Comparison of ENCODE assay signal across 27 cellular contexts in genomic region chrX:153491351-153492152, GRCh38. TPM values are rescaled to one million over a fixed set of nuclear protein-coding genes. Genes with fewer than 3 reads are reported as not detected.
A peak's percentile ranks its signal among the peaks of the same experiment; 100 is the strongest.
DNase-seq lines count a peak whose midpoint lies in the region; ATAC-seq and TF ChIP-seq lines count a peak whose summit lies in the region.
"Had no signal": no experiment of that assay in that cellular context is flagged by ENCODE, and none has a peak within 500 bp of the region (broad histone marks: within the 10 kb centered on the region; RNA-seq: fewer than 3 reads in every experiment).

No MANE protein-coding gene starts in this region.

- no peak overlapping the region for H3K27ac Mint-ChIP-seq in endodermal cell
- peak overlapping the region; percentile 82 to 90 (median 86) for H3K27ac Mint-ChIP-seq in nephron
- H3K27ac Mint-ChIP-seq in T-cell = no peak overlapping the region
- H3K27ac Mint-ChIP-seq in type B pancreatic cell = no peak overlapping the region
- H3K27ac Mint-ChIP-seq: activated T-cell treated with anti-CD3 and anti-CD28 coated beads, Interleukin-2, amount 50 U/mL, for 24 hours; natural killer cell treated with Interleukin-12 subunit alpha and Interleukin-12 subunit beta and Interleukin-15 and Interleukin-18, amount 100 ng/mL, for 72 hours had no signal

- H3K9me3 Mint-ChIP-seq in endodermal cell (peaks cover 50% of the 10 kb centered on the region), nephron (peaks cover 6% of the 10 kb centered on the region), T-cell (no peaks in the 10 kb centered on the region), type B pancreatic cell (no peaks in the 10 kb centered on the region)
- H3K9me3 Mint-ChIP-seq: activated T-cell treated with anti-CD3 and anti-CD28 coated beads, Interleukin-2, amount 50 U/mL, for 24 hours; central memory CD8-positive, alpha-beta T cell; natural killer cell treated with Interleukin-12 subunit alpha and Interleukin-12 subunit beta and Interleukin-15 and Interleukin-18, amount 100 ng/mL, for 72 hours had no signal

- peaks cover under 1% of the 10 kb centered on the region for H3K27me3 Mint-ChIP-seq in endodermal cell (ENCODE audit: insufficient read depth)
- no peaks in the 10 kb centered on the region for H3K27me3 Mint-ChIP-seq in nephron (ENCODE audit: low read depth)
- peaks cover 2 to 4% of the 10 kb centered on the region in 2 donors for H3K27me3 Mint-ChIP-seq in T-cell
- no peaks in the 10 kb centered on the region for H3K27me3 Mint-ChIP-seq in type B pancreatic cell
- H3K27me3 Mint-ChIP-seq: central memory CD8-positive, alpha-beta T cell had no signal

- H3K4me3 Mint-ChIP-seq in endodermal cell = no peak overlapping the region
- peak overlapping the region in 1 of 3 experiments; percentile 23 for H3K4me3 Mint-ChIP-seq in nephron
- no peak overlapping the region for H3K4me3 Mint-ChIP-seq in T-cell
- no peak overlapping the region for H3K4me3 Mint-ChIP-seq in type B pancreatic cell
- H3K4me3 Mint-ChIP-seq: activated T-cell treated with anti-CD3 and anti-CD28 coated beads, Interleukin-2, amount 50 U/mL, for 24 hours; central memory CD8-positive, alpha-beta T cell; natural killer cell treated with Interleukin-12 subunit alpha and Interleukin-12 subunit beta and Interleukin-15 and Interleukin-18, amount 100 ng/mL, for 72 hours had no signal

- intact Hi-C loops in right cardiac atrium (cut with DNase I) (no loop called here), Right ventricle myocardium superior (cut with DNase I) (no loop called here)

- DNase-seq in right cardiac atrium = no peak
- no peak for DNase-seq in Right ventricle myocardium superior
- DNase-seq in endodermal cell = peak; percentile 56
- no peak for DNase-seq in T1000 (lab: John Stamatoyannopoulos, UW)
- no peak for DNase-seq in COR-L47 (lab: John Stamatoyannopoulos, UW)
- DNase-seq in T-cell = no peak
- no peak for DNase-seq in type B pancreatic cell (ENCODE audit: extremely low spot score, unreplicated experiment)
- DNase-seq: activated CD4-positive, CD25-positive, alpha-beta regulatory T cell treated with anti-CD3 and anti-CD28 coated beads, Interleukin-2, amount 50 U/mL, for 72 hours; activated naive CD4-positive, alpha-beta T cell treated with anti-CD3 and anti-CD28 coated beads, Interleukin-2, amount 50 U/mL, for 16 hours; activated T-cell treated with anti-CD3 and anti-CD28 coated beads, Interleukin-2, amount 50 U/mL, for 24 hours; aorta; C1 segment of cervical spinal cord; gastrocnemius medialis; MM.1S; NCI-H226; stimulated activated CD4-positive, alpha-beta T cell treated with anti-CD3 and anti-CD28 coated beads, Interleukin-4, amount 100 ng/mL, for 24 hours; stomach had no signal

- CTCF ChIA-PET in T-cell (lab: Charles Lee) = no interaction called here

- H3K4me1 Mint-ChIP-seq in endodermal cell (no peaks in the 10 kb centered on the region), nephron (peaks cover 10% of the 10 kb centered on the region), T-cell (no peaks in the 10 kb centered on the region), type B pancreatic cell (ENCODE audit: unreplicated experiment) (peaks cover 5% of the 10 kb centered on the region)
- H3K4me1 Mint-ChIP-seq: central memory CD8-positive, alpha-beta T cell had no signal

- H3K4me1 ChIP-seq in right cardiac atrium (ENCODE audit: control insufficient read depth, insufficient read depth, low read length) = peaks cover 1% of the 10 kb centered on the region
- no peaks in the 10 kb centered on the region for H3K4me1 ChIP-seq in endodermal cell (ENCODE audit: control insufficient read depth, insufficient read depth, low read length)
- H3K4me1 ChIP-seq: gastrocnemius medialis, prostate gland had no signal

- H3K36me3 Mint-ChIP-seq in endodermal cell (ENCODE audit: low read depth) (no peaks in the 10 kb centered on the region), nephron (ENCODE audit: low read depth) (no peaks in the 10 kb centered on the region), T-cell (no peaks in the 10 kb centered on the region), type B pancreatic cell (no peaks in the 10 kb centered on the region)
- H3K36me3 Mint-ChIP-seq: natural killer cell treated with Interleukin-12 subunit alpha and Interleukin-12 subunit beta and Interleukin-15 and Interleukin-18, amount 100 ng/mL, for 72 hours had no signal

- POLR2A ChIA-PET in T-cell (lab: Charles Lee) = no interaction called here

- ATAC-seq in right cardiac atrium = no peak
- no peak for ATAC-seq in Right ventricle myocardium superior (ENCODE audit: poor library complexity)
- ATAC-seq in T-cell (replicated peaks in 1 of 4) = no peak
- ATAC-seq: gastrocnemius medialis; natural killer cell treated with Interleukin-12 subunit alpha and Interleukin-12 subunit beta and Interleukin-15 and Interleukin-18, amount 100 ng/mL, for 72 hours had no signal

- H3K4me3 ChIP-seq in right cardiac atrium (ENCODE audit: low read length) (no peak overlapping the region), endodermal cell (ENCODE audit: low read length) (no peak overlapping the region)
- H3K4me3 ChIP-seq: A549, esophagus muscularis mucosa, gastrocnemius medialis, prostate gland, SJSA1, stomach had no signal

- no peaks in the 10 kb centered on the region for H3K36me3 ChIP-seq in endodermal cell (ENCODE audit: control insufficient read depth, insufficient read depth, low read length)
- H3K36me3 ChIP-seq: esophagus muscularis mucosa, gastrocnemius medialis, prostate gland, SJSA1, stomach had no signal

- no peak overlapping the region for H3K9ac ChIP-seq in endodermal cell (ENCODE audit: extremely low read depth, low read length, poor library complexity, severe bottlenecking)

- WGBS in right cardiac atrium = 40% methylated on average over 17 of the region's 17 CpGs
- WGBS in endodermal cell (ENCODE audit: insufficient coverage in 1 of 2, insufficient read length in 1 of 2), 2 experiments = 58 to 68% methylated on average over 3 to 17 of the region's 17 CpGs

- H3K9me3 ChIP-seq in right cardiac atrium (ENCODE audit: control insufficient read depth, low read length) (no peaks in the 10 kb centered on the region), endodermal cell (ENCODE audit: control insufficient read depth, low read length) (no peaks in the 10 kb centered on the region)
- H3K9me3 ChIP-seq: A549, esophagus muscularis mucosa, gastrocnemius medialis, prostate gland, SJSA1, stomach had no signal

- TF ChIP-seq CTCF in endodermal cell (conservative IDR thresholded peaks at IDR 0.05) = no peak
- TF ChIP-seq CTCF in nephron (IDR thresholded peaks at IDR 0.05; ENCODE audit: unreplicated experiment in 3 of 3) = no peak
- no peak for TF ChIP-seq CTCF in type B pancreatic cell (conservative IDR thresholded peaks at IDR 0.05)

- H3K27ac ChIP-seq in right cardiac atrium (ENCODE audit: low read length) (peak overlapping the region; percentile 20), endodermal cell (ENCODE audit: low read depth, low read length) (no peak overlapping the region)
- H3K27ac ChIP-seq: A549, esophagus muscularis mucosa, gastrocnemius medialis, prostate gland, SJSA1 had no signal

- no peaks in the 10 kb centered on the region for H3K27me3 ChIP-seq in right cardiac atrium (ENCODE audit: control insufficient read depth, insufficient read depth)
- H3K27me3 ChIP-seq in endodermal cell (ENCODE audit: control insufficient read depth, insufficient read depth, low read length, poor library complexity, severe bottlenecking) = no peaks in the 10 kb centered on the region
- H3K27me3 ChIP-seq: SJSA1 had no signal

RNA-seq across cellular contexts. Expression of gene BGN, which starts 3.2 kb away (rescaled TPM):
- total RNA-seq in right cardiac atrium = 100 to 1,000 TPM; 173 to 244 (median 206) TPM
- 167 TPM for polyA plus RNA-seq in right cardiac atrium
- 35.3 TPM for total RNA-seq in Right ventricle myocardium superior
- 1 to 10 TPM; 1.2 to 1.6 TPM for total RNA-seq in endodermal cell
- 19.2 TPM for polyA plus RNA-seq in endodermal cell (2013, experiment 1 of 2)
- polyA plus RNA-seq in endodermal cell (2013, experiment 2 of 2) = 20.4 TPM
- under 1 TPM in 3 of 5 donors, not detected in 2; 0.25 to 0.70 (median 0.30) TPM for total RNA-seq in T-cell
- 2.7 and 29.6 TPM in 2 replicates for total RNA-seq in type B pancreatic cell (ENCODE audit: low replicate concordance)
- total RNA-seq: natural killer cell treated with Interleukin-12 subunit alpha and Interleukin-12 subunit beta and Interleukin-15 and Interleukin-18, amount 100 ng/mL, for 72 hours had no signal

RNA-seq across cellular contexts. Expression of gene HAUS7, which starts 21.2 kb away (rescaled TPM):
- total RNA-seq in right cardiac atrium = 10 to 100 TPM; 14.5 to 18.3 (median 16.8) TPM
- 17.3 TPM for polyA plus RNA-seq in right cardiac atrium
- 18.6 TPM for total RNA-seq in Right ventricle myocardium superior
- 10 to 100 TPM; 28.7 to 30.9 TPM for total RNA-seq in endodermal cell
- 22.3 TPM for polyA plus RNA-seq in endodermal cell (2013, experiment 1 of 2)
- polyA plus RNA-seq in endodermal cell (2013, experiment 2 of 2) = 18.2 TPM
- 10 to 100 TPM; 30.7 to 58.4 (median 48.6) TPM for total RNA-seq in T-cell
- total RNA-seq in type B pancreatic cell (ENCODE audit: low replicate concordance) = 19.6 and 32.5 TPM in 2 replicates

RNA-seq across cellular contexts. Expression of gene ATP2B3, which starts 25.9 kb away (rescaled TPM):
- total RNA-seq in right cardiac atrium (not detected), Right ventricle myocardium superior (not detected), endodermal cell (not detected), T-cell (under 1 TPM in 1 of 5 donors, not detected in 4; 0.13 TPM), type B pancreatic cell (ENCODE audit: low replicate concordance) (0.26 and 0.43 TPM in 2 replicates)
- polyA plus RNA-seq in right cardiac atrium = under 0.01 TPM
- polyA plus RNA-seq in endodermal cell (2013, experiment 1 of 2) = 0.39 TPM
- 0.37 TPM for polyA plus RNA-seq in endodermal cell (2013, experiment 2 of 2)
- total RNA-seq: gastrocnemius medialis; kidney epithelial cell; mesenteric fat pad; natural killer cell treated with Interleukin-12 subunit alpha and Interleukin-12 subunit beta and Interleukin-15 and Interleukin-18, amount 100 ng/mL, for 72 hours; SJSA1; ureter had no signal

RNA-seq across cellular contexts. Expression of gene TREX2, which starts 45.7 kb away (rescaled TPM):
- total RNA-seq in right cardiac atrium (under 1 TPM in 2 of 4 donors, not detected in 2; 0.28 to 0.91 TPM), Right ventricle myocardium superior (0.19 TPM), endodermal cell (under 1 TPM; 0.35 to 0.70 TPM), T-cell (1 to 10 TPM; 2.4 to 6.3 (median 5.4) TPM), type B pancreatic cell (ENCODE audit: low replicate concordance) (0.72 and 1.3 TPM in 2 replicates)
- 0.48 TPM for polyA plus RNA-seq in right cardiac atrium
- not detected for polyA plus RNA-seq in endodermal cell (2013, experiment 1 of 2)
- polyA plus RNA-seq in endodermal cell (2013, experiment 2 of 2) = not detected

Comparison
In these comparisons a context has a peak if more than half of its experiments do, and no peak if none do; other contexts are left out.
1. H3K27ac Mint-ChIP-seq: peak in nephron (3 of 3); none in endodermal cell (single experiment), T-cell (0 of 2) and type B pancreatic cell (single experiment).